ENCODE assay signal across 8 cellular contexts in the genomic region with DNA sequence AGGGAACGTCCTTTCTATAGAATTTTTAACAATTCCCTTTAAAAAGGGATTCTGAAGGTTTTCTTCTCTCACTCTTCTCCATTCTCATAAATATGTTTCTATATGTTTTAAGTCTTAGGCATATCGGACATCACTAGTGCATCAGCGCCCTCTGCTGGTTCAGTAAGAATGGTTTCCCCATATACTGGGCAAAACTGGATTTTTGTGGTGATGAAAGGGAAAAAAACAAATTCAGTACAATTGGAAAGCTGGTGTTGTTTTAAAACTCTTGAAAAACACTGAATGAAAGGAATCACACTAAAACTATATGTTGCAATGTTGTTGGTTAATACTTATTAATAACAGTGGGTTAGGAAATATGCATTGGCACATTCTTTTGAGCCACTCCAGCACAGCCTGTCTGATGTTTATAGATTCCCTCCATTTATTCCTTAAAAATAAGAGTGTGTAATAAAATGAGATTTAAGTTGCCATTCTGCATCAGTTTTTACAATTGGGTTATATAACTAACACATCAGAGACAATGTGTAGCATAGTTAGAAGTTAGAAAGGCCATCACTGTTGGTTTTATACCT. TPM values are rescaled to one million over a fixed set of nuclear protein-coding genes. Genes with fewer than 3 reads are reported as not detected.
DNase-seq lines count a peak whose midpoint lies in the region; ATAC-seq and TF ChIP-seq lines count a peak whose summit lies in the region.

No MANE protein-coding gene starts in this region.

- WGBS in ovary, 3 donors = 3 to 6% (median 4%) methylated on average over 3 of the region's 3 CpGs

- H3K27me3 Mint-ChIP-seq in activated T-helper 1 cell treated with anti-CD3 and anti-CD28 coated beads, Interleukin-12 subunit alpha, Interleukin-12 subunit beta, Interleukin-2, Interleukin-4 antibody, amounts not matched to agents 30 ng/mL and 10 ng/mL and 1 ng/mL, durations not matched to agents 14 hours and 24 hours and 36 hours (ENCODE audit: insufficient read depth) = no peaks in the 10 kb centered on the region
- H3K27me3 Mint-ChIP-seq in type B pancreatic cell = no peaks in the 10 kb centered on the region

- CTCF ChIA-PET in RWPE1 (lab: Yijun Ruan, JAX) = interaction anchor here (0.6 to 2.7 kb wide), 16 partner anchors 9 to 1572 kb away, joined by 3 to 18 read pairs (median 4); no protein-coding TSS in a partner anchor

- no peak for TF ChIP-seq POLR2A in ovary (IDR thresholded peaks at IDR 0.05)

- TF ChIP-seq CTCF in LNCaP clone FGC (IDR thresholded peaks at IDR 0.05; ENCODE audit: control insufficient read depth, extremely low read depth, insufficient read depth) (peak; percentile 88), RWPE1 (conservative IDR thresholded peaks at IDR 0.05; ENCODE audit: low read depth) (peak; percentile 93), foreskin fibroblast (IDR thresholded peaks at IDR 0.05; ENCODE audit: low read depth, low read length) (peak; percentile 72), ovary (IDR thresholded peaks at IDR 0.05) (peak; percentile 66 to 87 (median 82)), type B pancreatic cell (conservative IDR thresholded peaks at IDR 0.05) (peak; percentile 95)

- no peak overlapping the region for H3K4me3 Mint-ChIP-seq in activated T-helper 1 cell treated with anti-CD3 and anti-CD28 coated beads, Interleukin-12 subunit alpha, Interleukin-12 subunit beta, Interleukin-2, Interleukin-4 antibody, amounts not matched to agents 30 ng/mL and 10 ng/mL and 1 ng/mL, durations not matched to agents 14 hours and 24 hours and 36 hours
- no peak overlapping the region for H3K4me3 Mint-ChIP-seq in type B pancreatic cell

- no peak overlapping the region for H3K27ac Mint-ChIP-seq in activated T-helper 1 cell treated with anti-CD3 and anti-CD28 coated beads, Interleukin-12 subunit alpha, Interleukin-12 subunit beta, Interleukin-2, Interleukin-4 antibody, amounts not matched to agents 30 ng/mL and 10 ng/mL and 1 ng/mL, durations not matched to agents 14 hours and 24 hours and 36 hours
- no peak overlapping the region for H3K27ac Mint-ChIP-seq in type B pancreatic cell

- ATAC-seq in GM21723 (IDR thresholded peaks at IDR 0.05; ENCODE audit: unreplicated experiment) = peak; percentile 91

- no peaks in the 10 kb centered on the region for H3K27me3 ChIP-seq in ovary

- intact Hi-C loops in activated T-helper 1 cell treated with anti-CD3 and anti-CD28 coated beads, Interleukin-12 subunit alpha, Interleukin-12 subunit beta, Interleukin-2, Interleukin-4 antibody, amounts not matched to agents 30 ng/mL and 10 ng/mL and 1 ng/mL, durations not matched to agents 14 hours and 24 hours and 36 hours (cut with micrococcal nuclease) = loop anchor here (1.0 to 5.0 kb wide), 3 partner anchors 149 to 712 kb away; no protein-coding TSS in a partner anchor
- intact Hi-C loops in ovary (cut with DNase I) = loop anchor here in 3 of 4 donors (5.0 kb wide), 1 partner anchor 147 kb away; no protein-coding TSS in a partner anchor

- H3K9me3 Mint-ChIP-seq in activated T-helper 1 cell treated with anti-CD3 and anti-CD28 coated beads, Interleukin-12 subunit alpha, Interleukin-12 subunit beta, Interleukin-2, Interleukin-4 antibody, amounts not matched to agents 30 ng/mL and 10 ng/mL and 1 ng/mL, durations not matched to agents 14 hours and 24 hours and 36 hours = no peaks in the 10 kb centered on the region
- H3K9me3 Mint-ChIP-seq in type B pancreatic cell = no peaks in the 10 kb centered on the region

- POLR2A ChIA-PET in RWPE1 (lab: Yijun Ruan, JAX; ENCODE audit: low non-redundant PET) = no interaction called here

- no peaks in the 10 kb centered on the region for H3K9me3 ChIP-seq in ovary

- H3K27ac ChIP-seq in RWPE1 (no peak overlapping the region), ovary (no peak overlapping the region)

- H3K4me1 Mint-ChIP-seq in activated T-helper 1 cell treated with anti-CD3 and anti-CD28 coated beads, Interleukin-12 subunit alpha, Interleukin-12 subunit beta, Interleukin-2, Interleukin-4 antibody, amounts not matched to agents 30 ng/mL and 10 ng/mL and 1 ng/mL, durations not matched to agents 14 hours and 24 hours and 36 hours (ENCODE audit: low read depth) = peaks cover 5% of the 10 kb centered on the region
- no peaks in the 10 kb centered on the region for H3K4me1 Mint-ChIP-seq in type B pancreatic cell (ENCODE audit: unreplicated experiment)

- no peaks in the 10 kb centered on the region for H3K4me1 ChIP-seq in ovary (ENCODE audit: insufficient read depth)

- H3K4me3 ChIP-seq in LNCaP clone FGC (ENCODE audit: low read depth, low read length) (no peak overlapping the region), foreskin fibroblast (ENCODE audit: low read depth in 1 of 2, low read length in 2 of 2) (no peak overlapping the region), ovary (no peak overlapping the region)

- peaks cover 15% of the 10 kb centered on the region for H3K36me3 Mint-ChIP-seq in activated T-helper 1 cell treated with anti-CD3 and anti-CD28 coated beads, Interleukin-12 subunit alpha, Interleukin-12 subunit beta, Interleukin-2, Interleukin-4 antibody, amounts not matched to agents 30 ng/mL and 10 ng/mL and 1 ng/mL, durations not matched to agents 14 hours and 24 hours and 36 hours (ENCODE audit: low read depth)
- peaks cover 6% of the 10 kb centered on the region for H3K36me3 Mint-ChIP-seq in type B pancreatic cell

- DNase-seq in EH (ENCODE audit: low read depth) = peak; percentile 79
- DNase-seq in LNCaP clone FGC (ENCODE audit: low read depth) = peak; percentile 46
- DNase-seq in RWPE1 (ENCODE audit: low spot score) = peak; percentile 52
- DNase-seq in activated T-helper 1 cell treated with anti-CD3 and anti-CD28 coated beads, Interleukin-12 subunit alpha, Interleukin-12 subunit beta, Interleukin-2, Interleukin-4 antibody, amounts not matched to agents 30 ng/mL and 10 ng/mL and 1 ng/mL, durations not matched to agents 14 hours and 24 hours and 36 hours (ENCODE audit: low spot score) = peak; percentile 49
- DNase-seq in foreskin fibroblast = peak; percentile 58 to 89
- peak; percentile 58 to 78 (median 66) for DNase-seq in ovary
- DNase-seq in type B pancreatic cell (ENCODE audit: extremely low spot score, unreplicated experiment) = peak; percentile 70

- no peaks in the 10 kb centered on the region for H3K36me3 ChIP-seq in ovary

- TF ChIP-seq EP300 in ovary (IDR thresholded peaks at IDR 0.05) = no peak

RNA-seq across cellular contexts. Expression of gene CWC27, which starts 15.8 kb away (rescaled TPM):
- total RNA-seq in activated T-helper 1 cell treated with anti-CD3 and anti-CD28 coated beads, Interleukin-12 subunit alpha, Interleukin-12 subunit beta, Interleukin-2, Interleukin-4 antibody, amounts not matched to agents 30 ng/mL and 10 ng/mL and 1 ng/mL, durations not matched to agents 14 hours and 24 hours and 36 hours = 29.1 and 33.5 TPM in 2 replicates
- total RNA-seq in ovary (10 to 100 TPM in 6 of 7 donors, 1 to 10 TPM in 1; 10.0 to 22.6 (median 18.9) TPM), type B pancreatic cell (ENCODE audit: low replicate concordance) (20.7 and 32.0 TPM in 2 replicates)
- 10 to 100 TPM; 17.6 to 23.1 TPM for polyA plus RNA-seq in ovary

RNA-seq across cellular contexts. Expression of gene SREK1IP1, which starts 16.0 kb away (rescaled TPM):
- 29.4 and 31.7 TPM in 2 replicates for total RNA-seq in activated T-helper 1 cell treated with anti-CD3 and anti-CD28 coated beads, Interleukin-12 subunit alpha, Interleukin-12 subunit beta, Interleukin-2, Interleukin-4 antibody, amounts not matched to agents 30 ng/mL and 10 ng/mL and 1 ng/mL, durations not matched to agents 14 hours and 24 hours and 36 hours
- total RNA-seq in ovary (10 to 100 TPM in 5 of 7 donors, 1 to 10 TPM in 2; 6.1 to 18.9 (median 15.8) TPM), type B pancreatic cell (ENCODE audit: low replicate concordance) (25.9 and 31.0 TPM in 2 replicates)
- polyA plus RNA-seq in ovary = 1 to 10 TPM; 7.1 to 7.2 TPM
